ENCODE assay signal across 1 cellular context in genomic region chr2:69489793-69490192, GRCh38.
TF ChIP-seq lines count a peak whose summit lies in the region.

No MANE protein-coding gene starts in this region.

TF ChIP-seq in SK-N-SH, 30 proteins besides CTCF, POLR2A, EP300 and RAD21 (continued from another document):
- TF ChIP-seq IRF3 (IDR thresholded peaks at IDR 0.05; ENCODE audit: low read depth, low read length): no peak
- no peak for TF ChIP-seq USF1 (IDR thresholded peaks at IDR 0.05; ENCODE audit: borderline replicate concordance, low read depth)
- TF ChIP-seq RCOR1 (IDR thresholded peaks at IDR 0.05; ENCODE audit: low read length): no peak
- TF ChIP-seq FOSL2 (IDR thresholded peaks at IDR 0.05; ENCODE audit: borderline replicate concordance, low read depth): no peak
- no peak for TF ChIP-seq PBX3 (IDR thresholded peaks at IDR 0.05)
- TF ChIP-seq NFIC (IDR thresholded peaks at IDR 0.05; ENCODE audit: borderline replicate concordance): no peak
- no peak for TF ChIP-seq SMC3 (IDR thresholded peaks at IDR 0.05; ENCODE audit: low read depth, low read length)
- no peak for TF ChIP-seq TEAD4 (IDR thresholded peaks at IDR 0.05; ENCODE audit: borderline replicate concordance, insufficient read depth)
- TF ChIP-seq NRF1 (IDR thresholded peaks at IDR 0.05; ENCODE audit: low read depth, low read length): no peak
